8 cellular contexts compared by ENCODE assay signal in genomic region chr10:116741391-116742351, GRCh38. TPM values are rescaled to one million over a fixed set of nuclear protein-coding genes. Genes with fewer than 3 reads are reported as not detected.
DNase-seq lines count a peak whose midpoint lies in the region; ATAC-seq and TF ChIP-seq lines count a peak whose summit lies in the region.

No MANE protein-coding gene starts in this region.

- peak overlapping the region; percentile 54 for H3K4me3 ChIP-seq in HEK293 (ENCODE audit: low read depth, low read length)
- H3K4me3 ChIP-seq in psoas muscle, result peak overlapping the region; percentile 89

- H3K27ac ChIP-seq in HEK293 (ENCODE audit: extremely low read depth, low read depth, low read length) (no peak overlapping the region; the same call in 1 of the 2 replicates), psoas muscle (peak overlapping the region; percentile 97)

- WGBS in psoas muscle, 3 donors, result 1 to 5% (median 1%) methylated on average over 70 to 93 of the region's 93 CpGs

- peak; percentile 40 for DNase-seq in EH (ENCODE audit: low read depth)
- DNase-seq in head of caudate nucleus, result peak in 39 of 42 donors; percentile 25 to 83 (median 63)
- peak in 1 of 2 donors; percentile 37 for DNase-seq in psoas muscle
- no peak for DNase-seq in NCI-H2029 (lab: John Stamatoyannopoulos, UW)
- no peak for DNase-seq in DMS153 treated with DMSO at 0.1 percent for 48 hours (lab: John Stamatoyannopoulos, UW; ENCODE audit: unreplicated experiment)

- H3K27me3 ChIP-seq in psoas muscle (ENCODE audit: insufficient read depth in 3 of 3, low read length in 2 of 3), result peaks cover 0 to 6% (median 0%) of the 10 kb centered on the region in 3 donors

- ATAC-seq in SK-N-SH treated with all-trans-retinoic acid at 6 μM for 48 hours (peak; percentile 3; the same call in 1 of the 3 replicates), psoas muscle (peak; percentile 3 to 30 (median 16)), GM21526 (IDR thresholded peaks at IDR 0.05; ENCODE audit: low FRiP score, unreplicated experiment) (no peak)

- H3K36me3 ChIP-seq in HEK293 (ENCODE audit: control insufficient read depth in 2 of 2, insufficient read depth in 1 of 2, low read length in 2 of 2) (no peaks in the 10 kb centered on the region), psoas muscle (ENCODE audit: insufficient read depth in 1 of 2, low read depth in 1 of 2) (no peaks in the 10 kb centered on the region)

- H3K9me3 ChIP-seq in HEK293 (ENCODE audit: control insufficient read depth, insufficient read depth, low read depth, low read length) (no peaks in the 10 kb centered on the region), psoas muscle (no peaks in the 10 kb centered on the region)

- H3K4me1 ChIP-seq in HEK293 (ENCODE audit: control insufficient read depth, insufficient read depth, low read length) (peaks cover 3% of the 10 kb centered on the region; the same call in 1 of the 2 replicates), psoas muscle (no peaks in the 10 kb centered on the region)

- intact Hi-C loops in head of caudate nucleus (cut with DNase I) (no loop called here), psoas muscle (cut with DNase I) (loop anchor here in 1 of 2 donors (5.0 kb wide), 2 partner anchors 46 to 59 kb away; no protein-coding TSS in a partner anchor)

- POLR2A ChIA-PET in HEK293 (lab: Yijun Ruan, JAX), result interaction anchor here (0.6 to 1.0 kb wide), 3 partner anchors 46 to 81 kb away, joined by 3 to 4 read pairs (median 3); no protein-coding TSS in a partner anchor

- CTCF ChIA-PET in HEK293 (lab: Yijun Ruan, JAX), result interaction anchor here (0.6 to 0.7 kb wide), 2 partner anchors 11 to 28 kb away, joined by 3 read pairs; no protein-coding TSS in a partner anchor

- TF ChIP-seq CTCF in HEK293 (tag by site-specific recombination; IDR thresholded peaks at IDR 0.05) (no peak), psoas muscle (IDR thresholded peaks at IDR 0.05) (no peak)

TF ChIP-seq in HEK293, 187 proteins besides CTCF, POLR2A, EP300 and RAD21 (continues in another document):
- TF ChIP-seq ZBTB17 (tag by site-specific recombination; IDR thresholded peaks at IDR 0.05), result no peak
- 0 out of 2 replicates have a peak, but pooled peaks have one; percentile 37 for TF ChIP-seq ZNF335 (tag by site-specific recombination; conservative IDR thresholded peaks at IDR 0.05)
- no peak for TF ChIP-seq HOXA7 (CRISPR knock-in tag; IDR thresholded peaks at IDR 0.05; ENCODE audit: borderline replicate concordance)
- TF ChIP-seq GLI4 (tag by site-specific recombination; IDR thresholded peaks at IDR 0.05), result no peak
- no peak for TF ChIP-seq BCL11B (tag by site-specific recombination; IDR thresholded peaks at IDR 0.05; ENCODE audit: low read depth)
- TF ChIP-seq ZNF449 (tag by site-specific recombination; IDR thresholded peaks at IDR 0.05), result no peak
- no peak for TF ChIP-seq ZNF391 (tag by site-specific recombination; IDR thresholded peaks at IDR 0.05; ENCODE audit: borderline replicate concordance, low read depth)
- peak; percentile 58 for TF ChIP-seq EGR2 (tag by site-specific recombination; IDR thresholded peaks at IDR 0.05; ENCODE audit: low read depth)
- no peak for TF ChIP-seq ZNF639 (tag by site-specific recombination; IDR thresholded peaks at IDR 0.05)

TF ChIP-seq in SK-N-SH treated with all-trans-retinoic acid at 6 μM for 48 hours, 23 proteins besides CTCF, POLR2A, EP300 and RAD21:
- no peak for TF ChIP-seq ZC3H10 (CRISPR knock-in tag; IDR thresholded peaks at IDR 0.05)
- no peak for TF ChIP-seq ZNF70 (CRISPR knock-in tag; IDR thresholded peaks at IDR 0.05)
TF ChIP-seq in SK-N-SH treated with all-trans-retinoic acid at 6 μM for 48 hours: peak in this region for 0.

RNA-seq across cellular contexts. Expression of gene HSPA12A, which starts 0.7 kb away (rescaled TPM):
- total RNA-seq in psoas muscle, result 10 to 100 TPM in 1 of 4 donors, 1 to 10 TPM in 3; 7.0 to 11.4 (median 8.9) TPM
- 1 to 10 TPM; 2.6 to 6.9 (median 3.8) TPM for polyA plus RNA-seq in psoas muscle

Comparison
In these comparisons a context has a peak if more than half of its experiments do, and no peak if none do; other contexts are left out.
1. DNase-seq: peak in EH (single experiment) and head of caudate nucleus (39 of 42); none in NCI-H2029 (single experiment) and DMS153 treated with DMSO at 0.1 percent for 48 hours (single experiment).